In the genomic region with DNA sequence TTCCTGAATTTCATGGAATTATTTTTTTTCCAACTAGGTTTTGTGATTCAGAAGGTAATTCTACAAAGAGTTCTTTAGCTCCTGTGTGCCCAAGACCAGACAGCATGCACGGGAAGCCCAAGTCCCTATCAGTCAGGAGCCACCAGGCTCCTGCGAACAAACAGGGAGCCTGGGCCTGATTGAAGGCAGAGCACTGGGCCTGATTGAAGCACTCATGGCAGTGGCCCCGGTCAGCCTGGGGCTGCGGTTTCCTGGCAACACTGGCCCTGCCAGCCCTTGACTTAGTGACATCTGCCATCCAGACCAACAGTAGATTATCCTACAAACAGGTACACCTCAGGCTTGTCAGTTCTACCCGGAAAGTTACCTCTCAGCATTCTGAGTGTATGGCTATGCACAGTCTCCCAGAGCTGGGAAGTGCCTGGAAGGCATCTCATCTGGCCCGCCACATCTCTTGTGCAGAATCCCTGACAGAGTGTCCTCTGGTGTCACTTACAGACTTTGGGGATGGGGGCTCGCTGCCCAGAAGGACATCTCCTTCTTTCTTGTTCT, we compare ENCODE assay signal across 17 cellular contexts.
"Had no signal": no experiment of that assay in that cellular context is flagged by ENCODE, and none has a peak within 500 bp of the region (broad histone marks: within the 10 kb centered on the region; RNA-seq: fewer than 3 reads in every experiment).

No MANE protein-coding gene starts in this region.

- FAIRE-seq: keratinocyte, small intestine had no signal

- H3K4me1 ChIP-seq: upper lobe of left lung, uterus had no signal

- ATAC-seq: gastroesophageal sphincter; left cardiac atrium; naive thymus-derived CD4-positive, alpha-beta T cell had no signal

- H3K9me3 ChIP-seq: esophagus squamous epithelium, gastroesophageal sphincter, left ventricle myocardium inferior, neutrophil, upper lobe of left lung, uterus had no signal

- H3K4me3 ChIP-seq: esophagus squamous epithelium, gastroesophageal sphincter, left ventricle myocardium inferior, lung, upper lobe of left lung, uterus had no signal

- H3K27me3 ChIP-seq: gastroesophageal sphincter, neutrophil, upper lobe of left lung, uterus had no signal

- DNase-seq: esophagus squamous epithelium; foreskin fibroblast; glutamatergic neuron; immature natural killer cell; left cardiac atrium; left ventricle myocardium inferior; mesendoderm; naive thymus-derived CD4-positive, alpha-beta T cell; small intestine; stimulated activated CD4-positive, alpha-beta T cell treated with anti-CD3 and anti-CD28 coated beads, Interleukin-12 subunit alpha, Interleukin-12 subunit beta, amount 100 ng/mL, for 4 hours; stimulated activated naive CD4-positive, alpha-beta T cell treated with Interleukin-2 at 50 U/mL for 16 hours; upper lobe of left lung; uterus had no signal

- H3K27ac ChIP-seq: esophagus squamous epithelium, gastroesophageal sphincter, left ventricle myocardium inferior, neutrophil, upper lobe of left lung had no signal

- H3K36me3 ChIP-seq: esophagus squamous epithelium, gastroesophageal sphincter, left ventricle myocardium inferior, neutrophil, upper lobe of left lung, uterus had no signal
